ENCODE assay signal across 24 cellular contexts in genomic region chr6:46969206-46969605, GRCh38. TPM values are rescaled to one million over a fixed set of nuclear protein-coding genes. Genes with fewer than 3 reads are reported as not detected.
DNase-seq lines count a peak whose midpoint lies in the region; ATAC-seq, FAIRE-seq and TF ChIP-seq lines count a peak whose summit lies in the region.
"Had no signal": no experiment of that assay in that cellular context is flagged by ENCODE, and none has a peak within 500 bp of the region (broad histone marks: within the 10 kb centered on the region; RNA-seq: fewer than 3 reads in every experiment).

No MANE protein-coding gene starts in this region.

- H3K27me3 ChIP-seq in astrocyte (ENCODE audit: insufficient read depth, low read length): no peaks in the 10 kb centered on the region
- no peaks in the 10 kb centered on the region for H3K27me3 ChIP-seq in psoas muscle (ENCODE audit: insufficient read depth in 3 of 3, low read length in 2 of 3)
- H3K27me3 ChIP-seq: SJCRH30 had no signal

- H3K9me3 Mint-ChIP-seq in Calu3 (ENCODE audit: low read depth, unreplicated experiment) (peaks cover 2% of the 10 kb centered on the region), astrocyte (ENCODE audit: unreplicated experiment) (peaks cover 1% of the 10 kb centered on the region)
- H3K9me3 Mint-ChIP-seq: CD8-positive, alpha-beta memory T cell; H9 had no signal

- FAIRE-seq in astrocyte (lab: Jason Lieb, UNC): no peak
- FAIRE-seq: G401.6 had no signal

- H3K4me3 Mint-ChIP-seq in Calu3 (ENCODE audit: low read depth, unreplicated experiment) (no peak overlapping the region), astrocyte (ENCODE audit: unreplicated experiment) (no peak overlapping the region)
- H3K4me3 Mint-ChIP-seq: CD14-positive monocyte; CD8-positive, alpha-beta memory T cell; H9 had no signal

- no peak overlapping the region for H3K4me2 ChIP-seq in astrocyte (ENCODE audit: low read length)

- no peaks in the 10 kb centered on the region for H3K27me3 Mint-ChIP-seq in Calu3 (ENCODE audit: unreplicated experiment)
- H3K27me3 Mint-ChIP-seq in astrocyte (ENCODE audit: low read depth, unreplicated experiment): no peaks in the 10 kb centered on the region

- H3K9ac ChIP-seq in astrocyte (ENCODE audit: low read length): no peak overlapping the region
- H3K9ac ChIP-seq: GM23248 had no signal

- H3K4me1 Mint-ChIP-seq in Calu3 (ENCODE audit: low read depth, unreplicated experiment) (peaks cover 49% of the 10 kb centered on the region), astrocyte (ENCODE audit: low read depth, unreplicated experiment) (peaks cover 14% of the 10 kb centered on the region)
- H3K4me1 Mint-ChIP-seq: CD8-positive, alpha-beta memory T cell had no signal

- no peaks in the 10 kb centered on the region for H4K20me1 ChIP-seq in astrocyte (ENCODE audit: insufficient read depth, low read length)

- peaks cover 11% of the 10 kb centered on the region for H3K4me1 ChIP-seq in astrocyte (ENCODE audit: insufficient read depth, low read length)
- no peaks in the 10 kb centered on the region for H3K4me1 ChIP-seq in psoas muscle
- H3K4me1 ChIP-seq: BE2C, SJCRH30 had no signal

- CTCF ChIA-PET in Calu3 (lab: Charles Lee): no interaction called here

- H3K27ac ChIP-seq in astrocyte (ENCODE audit: low read depth, low read length) (no peak overlapping the region), psoas muscle (no peak overlapping the region)
- H3K27ac ChIP-seq: GM23248, SJCRH30 had no signal

- H3K79me2 ChIP-seq in astrocyte (ENCODE audit: insufficient read depth, low read length): no peaks in the 10 kb centered on the region

- no peaks in the 10 kb centered on the region for H3K36me3 ChIP-seq in astrocyte (ENCODE audit: insufficient read depth, low read length)
- H3K36me3 ChIP-seq in psoas muscle (ENCODE audit: insufficient read depth in 1 of 2, low read depth in 1 of 2): no peaks in the 10 kb centered on the region
- H3K36me3 ChIP-seq: BE2C, SJCRH30 had no signal

- H2AFZ ChIP-seq in astrocyte (ENCODE audit: low read depth, low read length): no peak overlapping the region
- H2AFZ ChIP-seq: GM23248 had no signal

- H3K4me3 ChIP-seq in astrocyte (ENCODE audit: insufficient read depth, low read depth, low read length) (no peak overlapping the region), psoas muscle (no peak overlapping the region)
- H3K4me3 ChIP-seq: GM23248, SJCRH30 had no signal

- no TSS peak for BruUV-seq in Calu3 (replicated peaks; lab: Mats Ljungman, UMichigan)

- H3K9me3 ChIP-seq in astrocyte (ENCODE audit: insufficient read depth, low read depth, low read length): no peaks in the 10 kb centered on the region
- H3K9me3 ChIP-seq in psoas muscle: no peaks in the 10 kb centered on the region
- H3K9me3 ChIP-seq: BE2C, SJCRH30 had no signal

- no peak for TF ChIP-seq CTCF in Calu3 (IDR thresholded peaks at IDR 0.05; ENCODE audit: unreplicated experiment)
- no peak for TF ChIP-seq CTCF in astrocyte (IDR thresholded peaks at IDR 0.05; ENCODE audit: insufficient read depth, low read depth, low read length)
- TF ChIP-seq CTCF in psoas muscle (IDR thresholded peaks at IDR 0.05): no peak

- intact Hi-C loops in Calu3 (cut with micrococcal nuclease; ENCODE audit: unreplicated experiment): loop anchor here (5.0 kb wide), 1 partner anchor 42 kb away; no protein-coding TSS in a partner anchor
- intact Hi-C loops in head of caudate nucleus (cut with DNase I): no loop called here
- intact Hi-C loops in psoas muscle (cut with DNase I): no loop called here

- peak overlapping the region; percentile 54 for H3K27ac Mint-ChIP-seq in Calu3 (ENCODE audit: unreplicated experiment)
- H3K27ac Mint-ChIP-seq in astrocyte (ENCODE audit: unreplicated experiment): no peak overlapping the region
- H3K27ac Mint-ChIP-seq: CD14-positive monocyte; CD8-positive, alpha-beta memory T cell; H9 had no signal

- no peaks in the 10 kb centered on the region for H3K36me3 Mint-ChIP-seq in Calu3 (ENCODE audit: insufficient read depth, unreplicated experiment)
- H3K36me3 Mint-ChIP-seq in astrocyte (ENCODE audit: low read depth, unreplicated experiment): no peaks in the 10 kb centered on the region
- H3K36me3 Mint-ChIP-seq: CD14-positive monocyte; CD8-positive, alpha-beta memory T cell had no signal

- 23 to 48% (median 44%) methylated on average over 1 of the region's 1 CpG for WGBS in psoas muscle, 3 donors

- ATAC-seq in psoas muscle (no peak), HG03095 (IDR thresholded peaks at IDR 0.05; ENCODE audit: unreplicated experiment) (no peak)
- ATAC-seq: Panc1, SK-N-SH treated with all-trans-retinoic acid at 6 μM for 48 hours had no signal

- DNase-seq in Calu3 (no peak), HT-29 (ENCODE audit: low spot score) (peak; percentile 34), astrocyte (ENCODE audit: low read depth) (peak; percentile 55), kidney tubule cell (ENCODE audit: low spot score) (peak; percentile 35), head of caudate nucleus (no peak), psoas muscle (no peak)
- DNase-seq: 8988T; ACHN; BE2C; CD8-positive, alpha-beta memory T cell; GM23248; H9; KG1; MM.1S; NCI-H1417; NCI-H1694; NCI-H2029 treated with DMSO at 0.1 percent for 48 hours; NCI-H69; SJCRH30 had no signal

RNA-seq across cellular contexts. Expression of gene ADGRF5, which starts 47.5 kb away (rescaled TPM):
- total RNA-seq in Calu3 (2022) (0.07 and 0.24 TPM in 2 replicates), astrocyte (0.54 and 1.1 TPM in 2 replicates), psoas muscle (10 to 100 TPM; 18.7 to 58.0 (median 22.4) TPM)
- 0.05 TPM in 1 of 2 replicates, not detected in the other for total RNA-seq in HT-29 (2014; rRNA removed; shearing (Covaris generic))
- polyA plus RNA-seq in psoas muscle: 10 to 100 TPM; 14.3 to 23.3 (median 15.0) TPM
- total RNA-seq: CD8-positive, alpha-beta memory T cell; H9 had no signal
- polyA plus RNA-seq: CD14-positive monocyte; CD8-positive, alpha-beta memory T cell had no signal

Comparison
In these comparisons a context has a peak if more than half of its experiments do, and no peak if none do; other contexts are left out.
1. DNase-seq: peak in HT-29 (single experiment), astrocyte (single experiment) and kidney tubule cell (single experiment); none in Calu3 (single experiment), head of caudate nucleus (0 of 42) and psoas muscle (0 of 2).